9 cellular contexts compared by ENCODE assay signal in the genomic region with DNA sequence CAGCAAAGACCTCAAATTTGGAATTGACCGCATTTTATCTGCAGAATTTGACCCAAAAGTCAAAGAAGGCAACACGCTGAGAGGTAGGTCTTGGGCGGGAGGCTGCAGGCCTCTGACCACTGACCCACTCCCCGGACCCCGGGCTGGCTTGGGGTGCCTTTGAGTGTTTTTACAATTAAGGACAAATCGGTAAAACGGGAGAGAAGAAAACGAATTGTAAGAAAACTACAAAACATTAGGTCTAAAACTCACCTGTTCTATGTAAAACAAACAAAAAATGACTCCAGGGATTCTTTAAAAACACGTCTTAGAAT. TPM values are rescaled to one million over a fixed set of nuclear protein-coding genes. Genes with fewer than 3 reads are reported as not detected.
DNase-seq lines count a peak whose midpoint lies in the region; ATAC-seq and TF ChIP-seq lines count a peak whose summit lies in the region.
"Had no signal": no experiment of that assay in that cellular context is flagged by ENCODE, and none has a peak within 500 bp of the region (broad histone marks: within the 10 kb centered on the region; RNA-seq: fewer than 3 reads in every experiment).

No MANE protein-coding gene starts in this region.

- TF ChIP-seq POLR2A in breast epithelium (IDR thresholded peaks at IDR 0.05): no peak
- TF ChIP-seq POLR2A in upper lobe of left lung (IDR thresholded peaks at IDR 0.05): no peak

- H3K9me3 ChIP-seq in cardiac muscle cell (ENCODE audit: low read depth): no peaks in the 10 kb centered on the region
- no peaks in the 10 kb centered on the region for H3K9me3 ChIP-seq in breast epithelium
- H3K9me3 ChIP-seq in mucosa of descending colon: no peaks in the 10 kb centered on the region
- no peaks in the 10 kb centered on the region for H3K9me3 ChIP-seq in upper lobe of left lung

- DNase-seq in cardiac muscle cell (ENCODE audit: low read depth in 1 of 2, low spot score in 1 of 2): no peak
- no peak for DNase-seq in left cardiac atrium
- DNase-seq in breast epithelium (ENCODE audit: low spot score in 2 of 2): no peak
- DNase-seq in mucosa of descending colon: no peak
- DNase-seq in upper lobe of left lung: no peak
- no peak for DNase-seq in NK-92 (lab: John Stamatoyannopoulos, UW; ENCODE audit: unreplicated experiment)
- DNase-seq in central memory CD4-positive, alpha-beta T cell: no peak
- DNase-seq in activated gamma-delta T cell treated with Interleukin-2 at 50 U/mL for 16 hours: no peak
- DNase-seq: SIG-M5 had no signal

- H3K36me3 ChIP-seq in cardiac muscle cell (no peaks in the 10 kb centered on the region), breast epithelium (no peaks in the 10 kb centered on the region), mucosa of descending colon (ENCODE audit: low read depth) (no peaks in the 10 kb centered on the region), upper lobe of left lung (peaks cover 2 to 31% (median 19%) of the 10 kb centered on the region in 4 donors)

- H3K4me1 ChIP-seq in cardiac muscle cell (ENCODE audit: low read depth): no peaks in the 10 kb centered on the region
- H3K4me1 ChIP-seq in breast epithelium: no peaks in the 10 kb centered on the region
- H3K4me1 ChIP-seq in mucosa of descending colon (ENCODE audit: low read depth): peaks cover 15% of the 10 kb centered on the region
- H3K4me1 ChIP-seq in upper lobe of left lung: peaks cover 33 to 65% (median 46%) of the 10 kb centered on the region in 4 donors

- H3K27me3 ChIP-seq in cardiac muscle cell (peaks cover 100% of the 10 kb centered on the region), breast epithelium (peaks cover 0 to 6% of the 10 kb centered on the region in 2 donors), upper lobe of left lung (peaks cover 0 to 6% (median 0%) of the 10 kb centered on the region in 4 donors)

- H3K4me3 ChIP-seq in cardiac muscle cell: peak overlapping the region; percentile 60
- peak overlapping the region; percentile 83 to 87 (median 84) for H3K4me3 ChIP-seq in breast epithelium
- H3K4me3 ChIP-seq in mucosa of descending colon: peak overlapping the region; percentile 20
- H3K4me3 ChIP-seq in upper lobe of left lung: peak overlapping the region; percentile 63 to 83 (median 74)

- no peak overlapping the region for H3K27ac ChIP-seq in cardiac muscle cell
- peak overlapping the region; percentile 89 to 97 for H3K27ac ChIP-seq in breast epithelium
- H3K27ac ChIP-seq in upper lobe of left lung: peak overlapping the region; percentile 93 to 99 (median 98)

- no peak for TF ChIP-seq EP300 in upper lobe of left lung (IDR thresholded peaks at IDR 0.05)

- 11 to 18% methylated on average over 9 of the region's 9 CpGs for WGBS in upper lobe of left lung, 2 donors

- no peak for TF ChIP-seq CTCF in cardiac muscle cell (IDR thresholded peaks at IDR 0.05; ENCODE audit: low read depth, low read length)
- no peak for TF ChIP-seq CTCF in breast epithelium (IDR thresholded peaks at IDR 0.05)
- no peak for TF ChIP-seq CTCF in mucosa of descending colon (IDR thresholded peaks at IDR 0.05)
- TF ChIP-seq CTCF in upper lobe of left lung (IDR thresholded peaks at IDR 0.05): no peak

- no peak for ATAC-seq in left cardiac atrium
- no peak for ATAC-seq in mucosa of descending colon
- ATAC-seq in upper lobe of left lung (ENCODE audit: low FRiP score in 2 of 2): no peak

- intact Hi-C loops in left cardiac atrium (cut with DNase I) (loop anchor here (10.0 kb wide), 2 partner anchors 154 to 324 kb away; no protein-coding TSS in a partner anchor), breast epithelium (cut with DNase I; ENCODE audit: low total_unique reads) (no loop called here), mucosa of descending colon (cut with DNase I, micrococcal nuclease) (no loop called here)

RNA-seq across cellular contexts. Expression of gene HLX, which starts 1.1 kb away (rescaled TPM):
- total RNA-seq in cardiac muscle cell (1.3 and 4.5 TPM in 2 replicates), left cardiac atrium (10 to 100 TPM in 1 of 2 donors, 1 to 10 TPM in 1; 4.5 to 10.7 TPM), breast epithelium (10 to 100 TPM in 2 of 3 donors, 1 to 10 TPM in 1; 5.0 to 17.8 (median 15.1) TPM), mucosa of descending colon (10 to 100 TPM in 1 of 3 donors, 1 to 10 TPM in 2; 2.6 to 43.4 (median 6.2) TPM), upper lobe of left lung (10 to 100 TPM; 10.9 to 27.4 (median 20.5) TPM)
- polyA plus RNA-seq in cardiac muscle cell: 0.15 and 2.1 TPM in 2 replicates

Comparison
In these comparisons a context has a peak if more than half of its experiments do, and no peak if none do; other contexts are left out.
1. H3K4me3 ChIP-seq: peak in every context shown above with its lines; median percentile 84 in breast epithelium; 74 in upper lobe of left lung; 60 in cardiac muscle cell; 20 in mucosa of descending colon.
2. intact Hi-C loops: an anchor here in left cardiac atrium (10.0 kb wide); none called in breast epithelium and mucosa of descending colon.